9 cellular contexts compared by ENCODE assay signal in genomic region chr2:182784777-182785176, GRCh38.
DNase-seq lines count a peak whose midpoint lies in the region; ATAC-seq and TF ChIP-seq lines count a peak whose summit lies in the region.
"Had no signal": no experiment of that assay in that cellular context is flagged by ENCODE, and none has a peak within 500 bp of the region (broad histone marks: within the 10 kb centered on the region; RNA-seq: fewer than 3 reads in every experiment).

No MANE protein-coding gene starts in this region.

- H3K27me3 ChIP-seq in lower lobe of right lung (ENCODE audit: low read depth) (no peaks in the 10 kb centered on the region), testis (no peaks in the 10 kb centered on the region)
- H3K27me3 ChIP-seq: BLaER1 had no signal

- no peak for TF ChIP-seq POLR2A in testis (IDR thresholded peaks at IDR 0.05)
- no peak for TF ChIP-seq POLR2A in lower leg skin (IDR thresholded peaks at IDR 0.05)

- peak; percentile 60 for TF ChIP-seq CTCF in LNCaP clone FGC (IDR thresholded peaks at IDR 0.05; ENCODE audit: control insufficient read depth, extremely low read depth, insufficient read depth)
- TF ChIP-seq CTCF in lower lobe of right lung (IDR thresholded peaks at IDR 0.05): peak; percentile 37
- peak in 1 of 3 experiments; percentile 45 for TF ChIP-seq CTCF in testis (IDR thresholded peaks at IDR 0.05)
- no peak for TF ChIP-seq CTCF in lower leg skin (IDR thresholded peaks at IDR 0.05)

- WGBS in testis, 2 donors: 67 to 70% methylated on average over 1 of the region's 1 CpG
- WGBS in lower leg skin, 2 donors: 84 to 97% methylated on average over 1 of the region's 1 CpG

- DNase-seq in NCI-H1092 treated with DMSO at 0.1 percent for 48 hours (lab: John Stamatoyannopoulos, UW) (peak; percentile 9), NCI-H1092 (lab: John Stamatoyannopoulos, UW) (no peak), LNCaP clone FGC (ENCODE audit: low read depth) (no peak), astrocyte of the hippocampus (ENCODE audit: low read depth, low spot score) (peak; percentile 66), lower lobe of right lung (no peak), testis (no peak), DMS153 (lab: John Stamatoyannopoulos, UW) (no peak), lower leg skin (ENCODE audit: low spot score in 2 of 2) (no peak)

- no peak for ATAC-seq in lower lobe of right lung

- H3K4me1 ChIP-seq in lower lobe of right lung (no peaks in the 10 kb centered on the region), testis (no peaks in the 10 kb centered on the region)
- H3K4me1 ChIP-seq: BLaER1 had no signal

- H3K4me3 ChIP-seq in LNCaP clone FGC (ENCODE audit: low read depth, low read length): no peak overlapping the region
- no peak overlapping the region for H3K4me3 ChIP-seq in lower lobe of right lung
- H3K4me3 ChIP-seq in testis: no peak overlapping the region
- H3K4me3 ChIP-seq in lower leg skin (ENCODE audit: low read depth, poor library complexity, severe bottlenecking): no peak overlapping the region
- H3K4me3 ChIP-seq: BLaER1 had no signal

- no peak overlapping the region for H3K27ac ChIP-seq in lower lobe of right lung
- H3K27ac ChIP-seq in testis: no peak overlapping the region
- H3K27ac ChIP-seq: BLaER1 had no signal

- H3K9me3 ChIP-seq in lower lobe of right lung (no peaks in the 10 kb centered on the region), testis (no peaks in the 10 kb centered on the region)

- no peaks in the 10 kb centered on the region for H3K36me3 ChIP-seq in lower lobe of right lung
- H3K36me3 ChIP-seq in testis (ENCODE audit: low read depth, missing control alignments): no peaks in the 10 kb centered on the region

- intact Hi-C loops in lower lobe of right lung (cut with DNase I): no loop called here
- intact Hi-C loops in testis (cut with DNase I; ENCODE audit: low total_unique reads): no loop called here
- intact Hi-C loops in lower leg skin (cut with DNase I; ENCODE audit: low total_unique reads): no loop called here

Comparison
In these comparisons a context has a peak if more than half of its experiments do, and no peak if none do; other contexts are left out.
1. DNase-seq: peak in NCI-H1092 treated with DMSO at 0.1 percent for 48 hours (single experiment) and astrocyte of the hippocampus (single experiment); none in NCI-H1092 (single experiment), LNCaP clone FGC (single experiment), lower lobe of right lung (single experiment), testis (single experiment), DMS153 (single experiment) and lower leg skin (0 of 2).
2. CTCF ChIP-seq: peak in LNCaP clone FGC (single experiment) and lower lobe of right lung (single experiment); none in lower leg skin (0 of 3).